ENCODE assay signal across 1 cellular context in the genomic region with DNA sequence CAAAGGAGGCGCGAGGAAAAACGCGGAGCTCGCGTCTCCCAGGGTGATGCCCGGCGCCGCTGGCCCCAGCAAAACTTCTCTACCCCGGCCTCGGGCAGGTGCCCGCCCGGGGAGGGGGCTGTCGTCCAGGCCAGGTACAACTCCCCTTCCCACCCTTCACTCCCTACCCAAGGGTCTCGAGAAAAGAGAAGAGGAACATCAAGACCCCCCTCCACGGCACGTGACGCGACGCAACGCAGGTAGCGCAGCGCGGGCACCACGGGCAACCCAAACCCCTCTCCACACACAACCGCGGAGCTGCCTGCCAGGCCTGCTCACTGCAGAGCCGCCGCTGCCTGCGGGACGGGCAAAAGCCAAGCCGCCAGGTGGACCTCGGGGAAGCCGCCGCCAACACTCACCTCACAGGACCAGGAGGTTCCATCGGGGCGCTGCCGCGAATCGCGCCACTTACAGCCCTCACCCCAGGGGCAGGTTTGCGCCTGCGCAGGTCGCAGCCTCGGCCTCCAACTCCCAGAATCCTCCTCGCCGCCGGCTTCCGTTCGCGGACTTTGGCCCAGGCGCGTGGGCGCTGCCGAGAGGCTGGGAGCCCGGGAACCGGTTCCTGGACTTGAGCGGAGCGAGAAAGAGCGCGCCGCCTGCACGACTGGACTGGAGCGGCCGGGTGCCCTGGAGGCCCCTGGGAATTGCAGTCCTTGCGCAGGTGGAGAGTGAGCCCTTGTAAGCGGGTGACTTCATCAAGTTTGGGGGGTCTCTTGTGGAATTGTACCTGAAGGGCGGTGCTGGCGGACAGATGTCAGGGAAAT.
TF ChIP-seq lines count a peak whose summit lies in the region.

A gene (minus strand): TSS at position 477 of the 803 bp plus-strand sequence. CDS start 56 bp downstream, at position 421.

TF ChIP-seq in HepG2, 621 proteins besides CTCF, POLR2A, EP300 and RAD21 (continued from another document and continues in another):
- no peak for TF ChIP-seq ZNF180 (CRISPR knock-in tag; IDR thresholded peaks at IDR 0.05; ENCODE audit: borderline replicate concordance, low read depth)
- peak; percentile 87; the same call in 1 of the 2 replicates for TF ChIP-seq ZNF569 (CRISPR knock-in tag; IDR thresholded peaks at IDR 0.05; ENCODE audit: borderline replicate concordance)
- peak; percentile 86 for TF ChIP-seq ZNF547 (CRISPR knock-in tag; IDR thresholded peaks at IDR 0.05)
- 0 out of 2 replicates have a peak, but pooled peaks have one; percentile 53 for TF ChIP-seq ZNF558 (CRISPR knock-in tag; IDR thresholded peaks at IDR 0.05; ENCODE audit: borderline replicate concordance)
- peak; percentile 63; the same call in 1 of the 2 replicates for TF ChIP-seq NFYC (CRISPR knock-in tag; IDR thresholded peaks at IDR 0.05)
- TF ChIP-seq, protein P1, sequence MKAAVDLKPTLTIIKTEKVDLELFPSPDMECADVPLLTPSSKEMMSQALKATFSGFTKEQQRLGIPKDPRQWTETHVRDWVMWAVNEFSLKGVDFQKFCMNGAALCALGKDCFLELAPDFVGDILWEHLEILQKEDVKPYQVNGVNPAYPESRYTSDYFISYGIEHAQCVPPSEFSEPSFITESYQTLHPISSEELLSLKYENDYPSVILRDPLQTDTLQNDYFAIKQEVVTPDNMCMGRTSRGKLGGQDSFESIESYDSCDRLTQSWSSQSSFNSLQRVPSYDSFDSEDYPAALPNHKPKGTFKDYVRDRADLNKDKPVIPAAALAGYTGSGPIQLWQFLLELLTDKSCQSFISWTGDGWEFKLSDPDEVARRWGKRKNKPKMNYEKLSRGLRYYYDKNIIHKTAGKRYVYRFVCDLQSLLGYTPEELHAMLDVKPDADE (CRISPR knock-in tag; IDR thresholded peaks at IDR 0.05): 0 out of 2 replicates have a peak, but pooled peaks have one; percentile 67
- TF ChIP-seq MIXL1 (CRISPR knock-in tag; IDR thresholded peaks at IDR 0.05): peak; percentile 49; the same call in 1 of the 2 replicates
- no peak for TF ChIP-seq ZNF496 (CRISPR knock-in tag; IDR thresholded peaks at IDR 0.05; ENCODE audit: insufficient replicate concordance)
- TF ChIP-seq PAF1 (CRISPR knock-in tag; IDR thresholded peaks at IDR 0.05): no peak
- no peak for TF ChIP-seq ZNF530 (CRISPR knock-in tag; IDR thresholded peaks at IDR 0.05; ENCODE audit: low read depth)
- TF ChIP-seq ZNF788 (CRISPR knock-in tag; IDR thresholded peaks at IDR 0.05; ENCODE audit: borderline replicate concordance): peak; percentile 89; the same call in 1 of the 2 replicates
- TF ChIP-seq HNRNPUL1 (IDR thresholded peaks at IDR 0.05; ENCODE audit: low read depth, low read length): 0 out of 2 replicates have a peak, but pooled peaks have one; percentile 50
- peak; percentile 76 for TF ChIP-seq MXD4 (CRISPR knock-in tag; IDR thresholded peaks at IDR 0.05)
- peak; percentile 81 for TF ChIP-seq ZSCAN9 (CRISPR knock-in tag; IDR thresholded peaks at IDR 0.05; ENCODE audit: borderline replicate concordance)
- TF ChIP-seq, protein P2, sequence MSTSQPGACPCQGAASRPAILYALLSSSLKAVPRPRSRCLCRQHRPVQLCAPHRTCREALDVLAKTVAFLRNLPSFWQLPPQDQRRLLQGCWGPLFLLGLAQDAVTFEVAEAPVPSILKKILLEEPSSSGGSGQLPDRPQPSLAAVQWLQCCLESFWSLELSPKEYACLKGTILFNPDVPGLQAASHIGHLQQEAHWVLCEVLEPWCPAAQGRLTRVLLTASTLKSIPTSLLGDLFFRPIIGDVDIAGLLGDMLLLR (CRISPR knock-in tag; IDR thresholded peaks at IDR 0.05): 0 out of 2 replicates have a peak, but pooled peaks have one; percentile 68
- TF ChIP-seq HOXA3 (CRISPR knock-in tag; IDR thresholded peaks at IDR 0.05): peak; percentile 86; the same call in 1 of the 2 replicates
- no peak for TF ChIP-seq ZFP37 (CRISPR knock-in tag; IDR thresholded peaks at IDR 0.05; ENCODE audit: borderline replicate concordance)
- TF ChIP-seq, protein P3, sequence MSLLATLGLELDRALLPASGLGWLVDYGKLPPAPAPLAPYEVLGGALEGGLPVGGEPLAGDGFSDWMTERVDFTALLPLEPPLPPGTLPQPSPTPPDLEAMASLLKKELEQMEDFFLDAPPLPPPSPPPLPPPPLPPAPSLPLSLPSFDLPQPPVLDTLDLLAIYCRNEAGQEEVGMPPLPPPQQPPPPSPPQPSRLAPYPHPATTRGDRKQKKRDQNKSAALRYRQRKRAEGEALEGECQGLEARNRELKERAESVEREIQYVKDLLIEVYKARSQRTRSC (CRISPR knock-in tag; IDR thresholded peaks at IDR 0.05; ENCODE audit: low read depth): no peak
- peak; percentile 47; the same call in 1 of the 2 replicates for TF ChIP-seq FOXK1 (CRISPR knock-in tag; IDR thresholded peaks at IDR 0.05; ENCODE audit: borderline replicate concordance, low read depth)
- TF ChIP-seq, protein P4, sequence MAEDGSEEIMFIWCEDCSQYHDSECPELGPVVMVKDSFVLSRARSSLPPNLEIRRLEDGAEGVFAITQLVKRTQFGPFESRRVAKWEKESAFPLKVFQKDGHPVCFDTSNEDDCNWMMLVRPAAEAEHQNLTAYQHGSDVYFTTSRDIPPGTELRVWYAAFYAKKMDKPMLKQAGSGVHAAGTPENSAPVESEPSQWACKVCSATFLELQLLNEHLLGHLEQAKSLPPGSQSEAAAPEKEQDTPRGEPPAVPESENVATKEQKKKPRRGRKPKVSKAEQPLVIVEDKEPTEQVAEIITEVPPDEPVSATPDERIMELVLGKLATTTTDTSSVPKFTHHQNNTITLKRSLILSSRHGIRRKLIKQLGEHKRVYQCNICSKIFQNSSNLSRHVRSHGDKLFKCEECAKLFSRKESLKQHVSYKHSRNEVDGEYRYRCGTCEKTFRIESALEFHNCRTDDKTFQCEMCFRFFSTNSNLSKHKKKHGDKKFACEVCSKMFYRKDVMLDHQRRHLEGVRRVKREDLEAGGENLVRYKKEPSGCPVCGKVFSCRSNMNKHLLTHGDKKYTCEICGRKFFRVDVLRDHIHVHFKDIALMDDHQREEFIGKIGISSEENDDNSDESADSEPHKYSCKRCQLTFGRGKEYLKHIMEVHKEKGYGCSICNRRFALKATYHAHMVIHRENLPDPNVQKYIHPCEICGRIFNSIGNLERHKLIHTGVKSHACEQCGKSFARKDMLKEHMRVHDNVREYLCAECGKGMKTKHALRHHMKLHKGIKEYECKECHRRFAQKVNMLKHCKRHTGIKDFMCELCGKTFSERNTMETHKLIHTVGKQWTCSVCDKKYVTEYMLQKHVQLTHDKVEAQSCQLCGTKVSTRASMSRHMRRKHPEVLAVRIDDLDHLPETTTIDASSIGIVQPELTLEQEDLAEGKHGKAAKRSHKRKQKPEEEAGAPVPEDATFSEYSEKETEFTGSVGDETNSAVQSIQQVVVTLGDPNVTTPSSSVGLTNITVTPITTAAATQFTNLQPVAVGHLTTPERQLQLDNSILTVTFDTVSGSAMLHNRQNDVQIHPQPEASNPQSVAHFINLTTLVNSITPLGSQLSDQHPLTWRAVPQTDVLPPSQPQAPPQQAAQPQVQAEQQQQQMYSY (CRISPR knock-in tag; IDR thresholded peaks at IDR 0.05): peak; percentile 91
- no peak for TF ChIP-seq MZF1 (CRISPR knock-in tag; IDR thresholded peaks at IDR 0.05; ENCODE audit: borderline replicate concordance)
- peak; percentile 78; the same call in 1 of the 2 replicates for TF ChIP-seq NFKB2 (CRISPR knock-in tag; IDR thresholded peaks at IDR 0.05; ENCODE audit: borderline replicate concordance)
- peak; percentile 79; the same call in 1 of the 2 replicates for TF ChIP-seq ZNF138 (CRISPR knock-in tag; IDR thresholded peaks at IDR 0.05; ENCODE audit: low read depth)
- TF ChIP-seq TOPORS (CRISPR knock-in tag; IDR thresholded peaks at IDR 0.05): no peak
- TF ChIP-seq CCDC6 (CRISPR knock-in tag; IDR thresholded peaks at IDR 0.05): no peak
- TF ChIP-seq SKI (IDR thresholded peaks at IDR 0.05; ENCODE audit: partially characterized antibody): peak; percentile 65
- TF ChIP-seq SP5 (CRISPR knock-in tag; IDR thresholded peaks at IDR 0.05; ENCODE audit: borderline replicate concordance, low read depth): no peak
- TF ChIP-seq, protein P5, sequence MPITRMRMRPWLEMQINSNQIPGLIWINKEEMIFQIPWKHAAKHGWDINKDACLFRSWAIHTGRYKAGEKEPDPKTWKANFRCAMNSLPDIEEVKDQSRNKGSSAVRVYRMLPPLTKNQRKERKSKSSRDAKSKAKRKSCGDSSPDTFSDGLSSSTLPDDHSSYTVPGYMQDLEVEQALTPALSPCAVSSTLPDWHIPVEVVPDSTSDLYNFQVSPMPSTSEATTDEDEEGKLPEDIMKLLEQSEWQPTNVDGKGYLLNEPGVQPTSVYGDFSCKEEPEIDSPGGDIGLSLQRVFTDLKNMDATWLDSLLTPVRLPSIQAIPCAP (CRISPR knock-in tag; IDR thresholded peaks at IDR 0.05; ENCODE audit: low read depth): no peak
- no peak for TF ChIP-seq ZNF678 (CRISPR knock-in tag; IDR thresholded peaks at IDR 0.05)
- no peak for TF ChIP-seq ZNF30 (CRISPR knock-in tag; IDR thresholded peaks at IDR 0.05)
- TF ChIP-seq ZBTB38 (CRISPR knock-in tag; IDR thresholded peaks at IDR 0.05): peak; percentile 69; the same call in 1 of the 2 replicates
- TF ChIP-seq, protein P6, sequence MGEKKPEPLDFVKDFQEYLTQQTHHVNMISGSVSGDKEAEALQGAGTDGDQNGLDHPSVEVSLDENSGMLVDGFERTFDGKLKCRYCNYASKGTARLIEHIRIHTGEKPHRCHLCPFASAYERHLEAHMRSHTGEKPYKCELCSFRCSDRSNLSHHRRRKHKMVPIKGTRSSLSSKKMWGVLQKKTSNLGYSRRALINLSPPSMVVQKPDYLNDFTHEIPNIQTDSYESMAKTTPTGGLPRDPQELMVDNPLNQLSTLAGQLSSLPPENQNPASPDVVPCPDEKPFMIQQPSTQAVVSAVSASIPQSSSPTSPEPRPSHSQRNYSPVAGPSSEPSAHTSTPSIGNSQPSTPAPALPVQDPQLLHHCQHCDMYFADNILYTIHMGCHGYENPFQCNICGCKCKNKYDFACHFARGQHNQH (CRISPR knock-in tag; IDR thresholded peaks at IDR 0.05): peak; percentile 64
- no peak for TF ChIP-seq SRSF4 (IDR thresholded peaks at IDR 0.05; ENCODE audit: low read depth, low read length, poor library complexity, severe bottlenecking)
- TF ChIP-seq ZSCAN29 (CRISPR knock-in tag; conservative IDR thresholded peaks at IDR 0.05): 0 out of 2 replicates have a peak, but pooled peaks have one; percentile 45
- TF ChIP-seq NCOR1 (IDR thresholded peaks at IDR 0.05; ENCODE audit: borderline replicate concordance, low read length): peak; percentile 52; the same call in 1 of the 2 replicates
- TF ChIP-seq ZNF7 (CRISPR knock-in tag; IDR thresholded peaks at IDR 0.05): no peak
- TF ChIP-seq ZNF720 (CRISPR knock-in tag; IDR thresholded peaks at IDR 0.05): no peak
- peak; percentile 55; the same call in 1 of the 2 replicates for TF ChIP-seq ZNF746 (CRISPR knock-in tag; IDR thresholded peaks at IDR 0.05)
- TF ChIP-seq, protein P7, sequence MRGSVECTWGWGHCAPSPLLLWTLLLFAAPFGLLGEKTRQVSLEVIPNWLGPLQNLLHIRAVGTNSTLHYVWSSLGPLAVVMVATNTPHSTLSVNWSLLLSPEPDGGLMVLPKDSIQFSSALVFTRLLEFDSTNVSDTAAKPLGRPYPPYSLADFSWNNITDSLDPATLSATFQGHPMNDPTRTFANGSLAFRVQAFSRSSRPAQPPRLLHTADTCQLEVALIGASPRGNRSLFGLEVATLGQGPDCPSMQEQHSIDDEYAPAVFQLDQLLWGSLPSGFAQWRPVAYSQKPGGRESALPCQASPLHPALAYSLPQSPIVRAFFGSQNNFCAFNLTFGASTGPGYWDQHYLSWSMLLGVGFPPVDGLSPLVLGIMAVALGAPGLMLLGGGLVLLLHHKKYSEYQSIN (CRISPR knock-in tag; IDR thresholded peaks at IDR 0.05; ENCODE audit: borderline replicate concordance): no peak
- no peak for TF ChIP-seq TRIM24 (CRISPR knock-in tag; IDR thresholded peaks at IDR 0.05)
- TF ChIP-seq, protein P8, sequence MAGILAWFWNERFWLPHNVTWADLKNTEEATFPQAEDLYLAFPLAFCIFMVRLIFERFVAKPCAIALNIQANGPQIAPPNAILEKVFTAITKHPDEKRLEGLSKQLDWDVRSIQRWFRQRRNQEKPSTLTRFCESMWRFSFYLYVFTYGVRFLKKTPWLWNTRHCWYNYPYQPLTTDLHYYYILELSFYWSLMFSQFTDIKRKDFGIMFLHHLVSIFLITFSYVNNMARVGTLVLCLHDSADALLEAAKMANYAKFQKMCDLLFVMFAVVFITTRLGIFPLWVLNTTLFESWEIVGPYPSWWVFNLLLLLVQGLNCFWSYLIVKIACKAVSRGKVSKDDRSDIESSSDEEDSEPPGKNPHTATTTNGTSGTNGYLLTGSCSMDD (CRISPR knock-in tag; IDR thresholded peaks at IDR 0.05): no peak
- 0 out of 2 replicates have a peak, but pooled peaks have one; percentile 79 for TF ChIP-seq HOXD1 (CRISPR knock-in tag; IDR thresholded peaks at IDR 0.05)
- TF ChIP-seq ZNF674 (CRISPR knock-in tag; IDR thresholded peaks at IDR 0.05; ENCODE audit: low read depth): no peak
- no peak for TF ChIP-seq MAFG (CRISPR knock-in tag; IDR thresholded peaks at IDR 0.05)
- TF ChIP-seq IRF2 (CRISPR knock-in tag; IDR thresholded peaks at IDR 0.05): peak; percentile 91
- TF ChIP-seq, protein P9, sequence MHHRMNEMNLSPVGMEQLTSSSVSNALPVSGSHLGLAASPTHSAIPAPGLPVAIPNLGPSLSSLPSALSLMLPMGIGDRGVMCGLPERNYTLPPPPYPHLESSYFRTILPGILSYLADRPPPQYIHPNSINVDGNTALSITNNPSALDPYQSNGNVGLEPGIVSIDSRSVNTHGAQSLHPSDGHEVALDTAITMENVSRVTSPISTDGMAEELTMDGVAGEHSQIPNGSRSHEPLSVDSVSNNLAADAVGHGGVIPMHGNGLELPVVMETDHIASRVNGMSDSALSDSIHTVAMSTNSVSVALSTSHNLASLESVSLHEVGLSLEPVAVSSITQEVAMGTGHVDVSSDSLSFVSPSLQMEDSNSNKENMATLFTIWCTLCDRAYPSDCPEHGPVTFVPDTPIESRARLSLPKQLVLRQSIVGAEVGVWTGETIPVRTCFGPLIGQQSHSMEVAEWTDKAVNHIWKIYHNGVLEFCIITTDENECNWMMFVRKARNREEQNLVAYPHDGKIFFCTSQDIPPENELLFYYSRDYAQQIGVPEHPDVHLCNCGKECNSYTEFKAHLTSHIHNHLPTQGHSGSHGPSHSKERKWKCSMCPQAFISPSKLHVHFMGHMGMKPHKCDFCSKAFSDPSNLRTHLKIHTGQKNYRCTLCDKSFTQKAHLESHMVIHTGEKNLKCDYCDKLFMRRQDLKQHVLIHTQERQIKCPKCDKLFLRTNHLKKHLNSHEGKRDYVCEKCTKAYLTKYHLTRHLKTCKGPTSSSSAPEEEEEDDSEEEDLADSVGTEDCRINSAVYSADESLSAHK (CRISPR knock-in tag; IDR thresholded peaks at IDR 0.05; ENCODE audit: borderline replicate concordance): no peak
- TF ChIP-seq DR1 (CRISPR knock-in tag; IDR thresholded peaks at IDR 0.05): no peak
- TF ChIP-seq KAT2B (IDR thresholded peaks at IDR 0.05; ENCODE audit: borderline replicate concordance, low read depth, low read length): no peak
- TF ChIP-seq POLR2AphosphoS2 (IDR thresholded peaks at IDR 0.05; ENCODE audit: low read depth, low read length): no peak
- TF ChIP-seq DMAP1 (CRISPR knock-in tag; IDR thresholded peaks at IDR 0.05): peak; percentile 92
- TF ChIP-seq POLR2AphosphoS5 (IDR thresholded peaks at IDR 0.05; ENCODE audit: low read depth, low read length): peak; percentile 91
- TF ChIP-seq ZNF17 (CRISPR knock-in tag; IDR thresholded peaks at IDR 0.05): no peak
- peak; percentile 92 for TF ChIP-seq ELF1 (CRISPR knock-in tag; IDR thresholded peaks at IDR 0.05)
